18 cellular contexts compared by ENCODE assay signal in genomic region chr10:17713133-17713532, GRCh38. TPM values are rescaled to one million over a fixed set of nuclear protein-coding genes. Genes with fewer than 3 reads are reported as not detected.
A peak's percentile ranks its signal among the peaks of the same experiment; 100 is the strongest.
DNase-seq lines count a peak whose midpoint lies in the region; ATAC-seq and TF ChIP-seq lines count a peak whose summit lies in the region.
"Had no signal": no experiment of that assay in that cellular context is flagged by ENCODE, and none has a peak within 500 bp of the region (broad histone marks: within the 10 kb centered on the region; RNA-seq: fewer than 3 reads in every experiment).

No MANE protein-coding gene starts in this region.

- peak overlapping the region; percentile 55 for H3K27ac Mint-ChIP-seq in neural progenitor cell

- peaks cover 28% of the 10 kb centered on the region for H3K36me3 Mint-ChIP-seq in neural progenitor cell

- TF ChIP-seq CTCF in astrocyte of the cerebellum (IDR thresholded peaks at IDR 0.05; ENCODE audit: low read depth, low read length, missing control alignments) (no peak), heart right ventricle (IDR thresholded peaks at IDR 0.05) (no peak), neural progenitor cell (IDR thresholded peaks at IDR 0.05) (no peak), upper lobe of right lung (IDR thresholded peaks at IDR 0.05) (no peak)

- H3K4me1 ChIP-seq in heart right ventricle (peaks cover 0 to 10% (median 0%) of the 10 kb centered on the region in 9 donors), neural progenitor cell (peaks cover 10% of the 10 kb centered on the region), upper lobe of right lung (no peaks in the 10 kb centered on the region)
- H3K4me1 ChIP-seq: Peyer's patch had no signal

- H3K36me3 ChIP-seq in heart right ventricle = peaks cover 0 to 96% (median 45%) of the 10 kb centered on the region in 9 donors
- H3K36me3 ChIP-seq in neural progenitor cell = peaks cover 25% of the 10 kb centered on the region
- peaks cover 82% of the 10 kb centered on the region for H3K36me3 ChIP-seq in upper lobe of right lung

- H3K79me2 ChIP-seq in neural progenitor cell (ENCODE audit: low read depth) = no peaks in the 10 kb centered on the region

- peak overlapping the region; percentile 57 for H3K4me2 ChIP-seq in neural progenitor cell

- peaks cover 0 to 5% (median 0%) of the 10 kb centered on the region in 11 donors for H3K9me3 ChIP-seq in heart right ventricle
- no peaks in the 10 kb centered on the region for H3K9me3 ChIP-seq in neural progenitor cell (ENCODE audit: low read depth)
- H3K9me3 ChIP-seq in upper lobe of right lung = no peaks in the 10 kb centered on the region
- H3K9me3 ChIP-seq: Caco-2, Peyer's patch had no signal

- WGBS in heart right ventricle, 2 donors = 46 to 53% methylated on average over 8 of the region's 8 CpGs

- ATAC-seq in heart right ventricle (peak in 6 of 8 donors; percentile 56 to 68 (median 60)), HG03108 (IDR thresholded peaks at IDR 0.05; ENCODE audit: unreplicated experiment) (no peak), GM21381 (IDR thresholded peaks at IDR 0.05; ENCODE audit: unreplicated experiment) (no peak), upper lobe of right lung (no peak)

- H3F3A ChIP-seq in neural progenitor cell (ENCODE audit: low read depth) = peaks cover 7% of the 10 kb centered on the region

- H3K9me3 Mint-ChIP-seq in neural progenitor cell = no peaks in the 10 kb centered on the region
- H3K9me3 Mint-ChIP-seq: activated naive CD4-positive, alpha-beta T cell treated with anti-CD3 and anti-CD28 coated beads, Interleukin-2, amount 10 ng/mL, durations not matched to agents 7 days and 5 days; central memory CD8-positive, alpha-beta T cell had no signal

- H3K27me3 Mint-ChIP-seq in neural progenitor cell (ENCODE audit: insufficient read depth, low read depth) = no peaks in the 10 kb centered on the region
- H3K27me3 Mint-ChIP-seq: activated naive CD4-positive, alpha-beta T cell treated with anti-CD3 and anti-CD28 coated beads, Interleukin-2, amount 10 ng/mL, durations not matched to agents 7 days and 5 days; central memory CD8-positive, alpha-beta T cell had no signal

- in situ Hi-C loops in Caki2 (cut with HindIII; ENCODE audit: low pct_unique_long_range_greater_than_20kb, low sequenced_read_pairs) (no loop called here), astrocyte of the cerebellum (cut with HindIII; ENCODE audit: low sequenced_read_pairs) (no loop called here)

- H2AFZ ChIP-seq in neural progenitor cell (replicated peaks) = no peak overlapping the region

- DNase-seq in Caki2 (ENCODE audit: low read depth) = peak; percentile 25
- DNase-seq in astrocyte of the cerebellum (ENCODE audit: low read depth) = no peak
- DNase-seq in heart right ventricle = no peak
- DNase-seq in neural progenitor cell (ENCODE audit: low spot score) = peak; percentile 50
- no peak for DNase-seq in activated naive CD4-positive, alpha-beta T cell treated with Interleukin-2 at 50 U/mL for 16 hours
- DNase-seq in upper lobe of right lung = no peak
- DNase-seq: activated CD4-positive, CD25-positive, alpha-beta regulatory T cell treated with anti-CD3 and anti-CD28 coated beads, Interleukin-2, amount 50 U/mL, for 72 hours; activated naive CD4-positive, alpha-beta T cell treated with anti-CD3 and anti-CD28 coated beads, Interleukin-2, amount 10 ng/mL, durations not matched to agents 7 days and 5 days; Caco-2; islet precursor cell; NCI-H2029 treated with DMSO at 0.1 percent for 48 hours; NCI-H774; Peyer's patch; stimulated activated CD4-positive, alpha-beta T cell treated with anti-CD3 and anti-CD28 coated beads, Interleukin-2, amount 100 ng/mL, for 24 hours had no signal

- intact Hi-C loops in heart right ventricle (cut with DNase I) (no loop called here), upper lobe of right lung (cut with DNase I) (no loop called here)

- H3K4me3 ChIP-seq in astrocyte of the cerebellum (ENCODE audit: low read depth, low read length) (peak overlapping the region; percentile 44), heart right ventricle (peak overlapping the region in 8 of 10 donors; percentile 14 to 48 (median 43)), neural progenitor cell (peak overlapping the region; percentile 35), upper lobe of right lung (no peak overlapping the region)
- H3K4me3 ChIP-seq: Peyer's patch had no signal

- H3K27me3 ChIP-seq in heart right ventricle (no peaks in the 10 kb centered on the region), neural progenitor cell (no peaks in the 10 kb centered on the region), upper lobe of right lung (no peaks in the 10 kb centered on the region)
- H3K27me3 ChIP-seq: Peyer's patch had no signal

- H3K9ac ChIP-seq in neural progenitor cell = no peak overlapping the region

- peak overlapping the region; percentile 82 for H3K4me3 Mint-ChIP-seq in neural progenitor cell
- H3K4me3 Mint-ChIP-seq: activated naive CD4-positive, alpha-beta T cell treated with anti-CD3 and anti-CD28 coated beads, Interleukin-2, amount 10 ng/mL, durations not matched to agents 7 days and 5 days; central memory CD8-positive, alpha-beta T cell had no signal

- peaks cover 25% of the 10 kb centered on the region for H3K4me1 Mint-ChIP-seq in neural progenitor cell
- H3K4me1 Mint-ChIP-seq: activated naive CD4-positive, alpha-beta T cell treated with anti-CD3 and anti-CD28 coated beads, Interleukin-2, amount 10 ng/mL, durations not matched to agents 7 days and 5 days; central memory CD8-positive, alpha-beta T cell had no signal

- H3K27ac ChIP-seq in heart right ventricle (peak overlapping the region in 5 of 10 donors; percentile 22 to 67 (median 42)), neural progenitor cell (peak overlapping the region; percentile 26), upper lobe of right lung (no peak overlapping the region)
- H3K27ac ChIP-seq: epithelial cell of prostate, Peyer's patch had no signal

- peaks cover 5% of the 10 kb centered on the region for H4K20me1 ChIP-seq in neural progenitor cell (ENCODE audit: low read depth)

RNA-seq across cellular contexts. Expression of gene TMEM236, which starts 38.9 kb away (rescaled TPM):
- total RNA-seq in Caki2 (2014; rRNA removed; shearing (Covaris generic); ENCODE audit: low replicate concordance) = 0.14 TPM in 1 of 2 replicates, not detected in the other
- 1 to 10 TPM in 2 of 10 donors, under 1 TPM in 7, not detected in 1; 0.08 to 2.5 (median 0.34) TPM for total RNA-seq in heart right ventricle
- under 1 TPM; 0.13 to 0.37 TPM for polyA plus RNA-seq in heart right ventricle
- total RNA-seq in neural progenitor cell (ENCODE audit: low replicate concordance) = 0.06 TPM in 1 of 2 replicates, not detected in the other
- 5.0 TPM for total RNA-seq in upper lobe of right lung

Comparison
In these comparisons a context has a peak if more than half of its experiments do, and no peak if none do; other contexts are left out.
1. DNase-seq: peak in Caki2 (single experiment) and neural progenitor cell (single experiment); none in astrocyte of the cerebellum (single experiment), heart right ventricle (0 of 2), activated naive CD4-positive, alpha-beta T cell treated with Interleukin-2 at 50 U/mL for 16 hours (single experiment) and upper lobe of right lung (single experiment).
2. ATAC-seq: peak in heart right ventricle (6 of 8); none in HG03108 (single experiment), GM21381 (single experiment) and upper lobe of right lung (single experiment).